In genomic region chr19:7874857-7875393, GRCh38 we compare ENCODE assay signal across 11 cellular contexts. TPM values are rescaled to one million over a fixed set of nuclear protein-coding genes. Genes with fewer than 3 reads are reported as not detected.
DNase-seq lines count a peak whose midpoint lies in the region; ATAC-seq and TF ChIP-seq lines count a peak whose summit lies in the region.
"Had no signal": no experiment of that assay in that cellular context is flagged by ENCODE, and none has a peak within 500 bp of the region (broad histone marks: within the 10 kb centered on the region; RNA-seq: fewer than 3 reads in every experiment).

No MANE protein-coding gene starts in this region.

- H3K36me3 ChIP-seq in HUES6 (ENCODE audit: control insufficient read depth, insufficient read depth, low read length) = no peaks in the 10 kb centered on the region
- H3K36me3 ChIP-seq: SJCRH30, suprapubic skin had no signal

- H3K4me1 ChIP-seq in HUES6 (ENCODE audit: control insufficient read depth, insufficient read depth, low read length) = peaks cover 10% of the 10 kb centered on the region

- peaks cover 3% of the 10 kb centered on the region for H3K9me3 Mint-ChIP-seq in neural crest cell

- peak overlapping the region; percentile 87 for H3K4me3 Mint-ChIP-seq in neural crest cell

- H3K9me3 ChIP-seq in HUES6 (ENCODE audit: control insufficient read depth, insufficient read depth, low read depth, low read length) = no peaks in the 10 kb centered on the region
- H3K9me3 ChIP-seq: mucosa of descending colon, SJCRH30, suprapubic skin had no signal

- peaks cover 21% of the 10 kb centered on the region for H3K27me3 Mint-ChIP-seq in neural crest cell (ENCODE audit: low read depth)

- peak overlapping the region; percentile 66 for H3K4me3 ChIP-seq in HUES6 (ENCODE audit: low read depth, low read length)
- H3K4me3 ChIP-seq in dorsolateral prefrontal cortex = peak overlapping the region; percentile 7 to 80 (median 65)
- H3K4me3 ChIP-seq: mucosa of descending colon, SJCRH30 had no signal

- H3K36me3 Mint-ChIP-seq in neural crest cell (ENCODE audit: low read depth) = no peaks in the 10 kb centered on the region

- intact Hi-C loops in dorsolateral prefrontal cortex (cut with DNase I) = no loop called here

- ATAC-seq in HG03460 (IDR thresholded peaks at IDR 0.05; ENCODE audit: unreplicated experiment) (no peak), HG03354 (IDR thresholded peaks at IDR 0.05; ENCODE audit: poor library complexity, severe bottlenecking, unreplicated experiment) (no peak)
- ATAC-seq: mucosa of descending colon had no signal

- TF ChIP-seq CTCF in dorsolateral prefrontal cortex (IDR thresholded peaks at IDR 0.05 in 54 of 56, conservative IDR thresholded peaks at IDR 0.05 in 2 of 56; ENCODE audit: low read depth in 1 of 56, partially characterized antibody in 56 of 56) (no peak), neural crest cell (conservative IDR thresholded peaks at IDR 0.05) (no peak)

- no peak overlapping the region for H3K9ac ChIP-seq in HUES6 (ENCODE audit: low read length)

- H3K4me1 Mint-ChIP-seq in neural crest cell = peaks cover 19% of the 10 kb centered on the region

- H3K27ac ChIP-seq in HUES6 (ENCODE audit: low read depth, low read length) = no peak overlapping the region
- peak overlapping the region in 39 of 59 donors; percentile 7 to 86 (median 65) for H3K27ac ChIP-seq in dorsolateral prefrontal cortex
- H3K27ac ChIP-seq: SJCRH30, suprapubic skin had no signal

- H3K27me3 ChIP-seq in HUES6 (ENCODE audit: control insufficient read depth, insufficient read depth, low read length) = peaks cover 36% of the 10 kb centered on the region
- H3K27me3 ChIP-seq in dorsolateral prefrontal cortex = peaks cover 0 to 5% (median 0%) of the 10 kb centered on the region in 45 donors

- H3K27ac Mint-ChIP-seq in neural crest cell (ENCODE audit: unreplicated experiment) = no peak overlapping the region

- DNase-seq in NCI-H146 (lab: John Stamatoyannopoulos, UW) (peak; percentile 23), NCI-H146 treated with DMSO at 0.1 percent for 48 hours (lab: John Stamatoyannopoulos, UW; ENCODE audit: unreplicated experiment) (no peak), dorsolateral prefrontal cortex (no peak), neural crest cell (ENCODE audit: low read depth, low spot score) (no peak)
- no peak for DNase-seq in stimulated activated CD4-positive, alpha-beta T cell treated with anti-CD3 and anti-CD28 coated beads, Interleukin-1b, Interleukin-23, amount 100 ng/mL, for 48 hours
- DNase-seq: mucosa of descending colon, SJCRH30 had no signal

RNA-seq across cellular contexts. Expression of gene PRR36, which starts 0.7 kb away (rescaled TPM):
- 10 to 100 TPM; 15.0 to 72.0 (median 46.3) TPM for total RNA-seq in dorsolateral prefrontal cortex
- 20.9 and 21.8 TPM in 2 replicates for total RNA-seq in neural crest cell
- total RNA-seq: SJCRH30 had no signal

RNA-seq across cellular contexts. Expression of gene LRRC8E, which starts 13.4 kb away (rescaled TPM):
- total RNA-seq in dorsolateral prefrontal cortex (under 1 TPM in 4 of 120 experiments, not detected in 116; 0.15 to 0.20 (median 0.18) TPM), neural crest cell (0.51 and 1.0 TPM in 2 replicates)

RNA-seq across cellular contexts. Expression of gene MAP2K7, which starts 28.8 kb away (rescaled TPM):
- total RNA-seq in dorsolateral prefrontal cortex (10 to 100 TPM; 28.0 to 51.9 (median 39.4) TPM), neural crest cell (48.1 and 50.7 TPM in 2 replicates)

RNA-seq across cellular contexts. Expression of gene TGFBR3L, which starts 39.7 kb away (rescaled TPM):
- total RNA-seq in dorsolateral prefrontal cortex (10 to 100 TPM in 119 of 120 experiments, 1 to 10 TPM in 1; 9.8 to 66.3 (median 34.6) TPM), neural crest cell (0.32 and 0.44 TPM in 2 replicates)
- total RNA-seq: SJCRH30, suprapubic skin had no signal

RNA-seq across cellular contexts. Expression of gene EVI5L, which starts 44.9 kb away (rescaled TPM):
- total RNA-seq in dorsolateral prefrontal cortex (10 to 100 TPM; 47.6 to 92.0 (median 62.5) TPM), neural crest cell (17.8 and 19.5 TPM in 2 replicates)
